Comparison of ENCODE assay signal across 1 cellular context in the genomic region with DNA sequence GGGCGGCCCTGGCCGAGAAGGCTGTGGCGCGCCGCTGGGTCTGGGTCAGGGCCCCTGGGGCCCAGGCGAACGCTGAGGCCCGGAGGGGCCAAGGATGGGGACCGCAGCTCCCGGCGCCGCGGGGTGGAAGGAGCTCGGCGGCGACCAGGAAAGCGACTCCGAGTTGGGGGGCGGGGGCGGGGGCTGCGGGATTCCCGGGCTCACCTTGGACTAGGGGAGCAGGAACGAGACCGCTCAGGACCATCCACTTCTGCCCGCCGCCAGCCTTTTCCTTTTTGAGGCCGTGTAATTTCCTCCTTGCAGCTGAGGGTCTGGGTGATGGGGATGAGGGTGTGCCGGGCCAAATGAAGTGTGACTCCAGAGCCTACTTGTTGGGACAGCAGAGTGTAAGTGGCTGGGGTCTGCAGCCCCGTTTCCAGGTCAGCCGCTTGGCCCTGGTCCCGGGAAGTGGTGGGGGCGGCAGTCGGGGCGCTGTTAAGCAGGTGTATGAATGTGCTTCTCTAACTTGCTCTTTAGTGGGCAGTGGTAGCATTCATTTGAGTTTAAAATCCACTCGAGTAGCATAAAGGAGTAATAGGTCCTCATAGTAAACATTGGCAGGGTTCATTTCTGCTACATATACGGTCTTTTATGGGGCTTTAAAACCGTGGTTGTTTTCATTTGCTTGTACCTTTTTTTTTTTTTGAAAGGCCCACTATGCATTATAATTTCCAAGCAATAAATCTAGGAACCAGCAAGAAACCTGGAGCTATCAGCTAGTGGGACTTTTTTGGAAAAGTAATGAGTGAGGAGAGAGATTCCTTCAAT.
A peak's percentile ranks its signal among the peaks of the same experiment; 100 is the strongest.
TF ChIP-seq lines count a peak whose summit lies in the region.

No MANE protein-coding gene starts in this region.

TF ChIP-seq in H1, 55 proteins besides CTCF, POLR2A, EP300 and RAD21:
- TF ChIP-seq KDM4A (IDR thresholded peaks at IDR 0.05; ENCODE audit: low read depth, low read length, severe bottlenecking) (peak; percentile 46), KDM5A (IDR thresholded peaks at IDR 0.05; ENCODE audit: low read length) (no peak), BCL11A (IDR thresholded peaks at IDR 0.05; ENCODE audit: low read depth in 2 of 2, low read length in 2 of 2) (no peak), KDM1A (IDR thresholded peaks at IDR 0.05; ENCODE audit: borderline replicate concordance, low read length) (no peak), CEBPB (IDR thresholded peaks at IDR 0.05; ENCODE audit: low read depth, low read length) (no peak), FOSL1 (IDR thresholded peaks at IDR 0.05; ENCODE audit: insufficient read depth, low read depth, low read length) (no peak), CBX5 (IDR thresholded peaks at IDR 0.05; ENCODE audit: low read depth, low read length) (no peak), NANOG (IDR thresholded peaks at IDR 0.05; ENCODE audit: insufficient read depth, low read depth, low read length, poor library complexity, severe bottlenecking) (no peak), GABPA (IDR thresholded peaks at IDR 0.05; ENCODE audit: borderline replicate concordance, insufficient read depth, low read length) (no peak), SUZ12 (IDR thresholded peaks at IDR 0.05; ENCODE audit: low read length) (peak; percentile 12; the same call in 1 of the 2 replicates), SP1 (IDR thresholded peaks at IDR 0.05; ENCODE audit: low read depth, low read length) (no peak), ASH2L (IDR thresholded peaks at IDR 0.05; ENCODE audit: low read length) (peak; percentile 35)
- TF ChIP-seq, protein P1, sequence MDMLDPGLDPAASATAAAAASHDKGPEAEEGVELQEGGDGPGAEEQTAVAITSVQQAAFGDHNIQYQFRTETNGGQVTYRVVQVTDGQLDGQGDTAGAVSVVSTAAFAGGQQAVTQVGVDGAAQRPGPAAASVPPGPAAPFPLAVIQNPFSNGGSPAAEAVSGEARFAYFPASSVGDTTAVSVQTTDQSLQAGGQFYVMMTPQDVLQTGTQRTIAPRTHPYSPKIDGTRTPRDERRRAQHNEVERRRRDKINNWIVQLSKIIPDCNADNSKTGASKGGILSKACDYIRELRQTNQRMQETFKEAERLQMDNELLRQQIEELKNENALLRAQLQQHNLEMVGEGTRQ (IDR thresholded peaks at IDR 0.05; ENCODE audit: low read length), result no peak
TF ChIP-seq in H1: peak in this region for 3.
